33 cellular contexts compared by ENCODE assay signal in genomic region chr3:5758699-5759098, GRCh38.
"Had no signal": no experiment of that assay in that cellular context is flagged by ENCODE, and none has a peak within 500 bp of the region (broad histone marks: within the 10 kb centered on the region; RNA-seq: fewer than 3 reads in every experiment).

No MANE protein-coding gene starts in this region.

- H3K4me1 Mint-ChIP-seq: activated CD4-positive, alpha-beta T cell treated with anti-CD3 and anti-CD28 coated beads for 36 hours; activated CD4-positive, alpha-beta T cell treated with anti-CD3 and anti-CD28 coated beads, Interleukin-2, amount 10 ng/mL, durations not matched to agents 24 days and 14 days; activated CD8-positive, alpha-beta memory T cell treated with anti-CD3 and anti-CD28 coated beads, Interleukin-2, amount 10 ng/mL, durations not matched to agents 7 days and 5 days; activated naive CD4-positive, alpha-beta T cell treated with anti-CD3 and anti-CD28 coated beads, Interleukin-2, amount 50 U/mL, for 24 hours; activated naive CD8-positive, alpha-beta T cell treated with anti-CD3 and anti-CD28 coated beads for 36 hours; activated naive CD8-positive, alpha-beta T cell treated with anti-CD3 and anti-CD28 coated beads, Interleukin-2, amount 50 U/mL, for 24 hours; activated T-helper 17 cell treated with anti-CD3 and anti-CD28 coated beads, Interleukin-2, amount 50 U/mL, for 72 hours had no signal

- H3K4me3 Mint-ChIP-seq: activated CD4-positive, alpha-beta memory T cell treated with anti-CD3 and anti-CD28 coated beads for 36 hours; activated CD4-positive, alpha-beta T cell treated with anti-CD3 and anti-CD28 coated beads for 36 hours; activated CD4-positive, alpha-beta T cell treated with anti-CD3 and anti-CD28 coated beads, Interleukin-2, amount 10 ng/mL, durations not matched to agents 24 days and 14 days; activated CD8-positive, alpha-beta memory T cell treated with anti-CD3 and anti-CD28 coated beads, Interleukin-2, amount 10 ng/mL, durations not matched to agents 7 days and 5 days; activated CD8-positive, alpha-beta T cell treated with anti-CD3 and anti-CD28 coated beads, Interleukin-2, amount 10 ng/mL, durations not matched to agents 7 days and 5 days; activated naive CD4-positive, alpha-beta T cell treated with anti-CD3 and anti-CD28 coated beads for 36 hours; activated naive CD4-positive, alpha-beta T cell treated with anti-CD3 and anti-CD28 coated beads, Interleukin-2, amount 50 U/mL, for 24 hours; activated naive CD8-positive, alpha-beta T cell treated with anti-CD3 and anti-CD28 coated beads for 36 hours; activated naive CD8-positive, alpha-beta T cell treated with anti-CD3 and anti-CD28 coated beads, Interleukin-2, amount 50 U/mL, for 24 hours; activated T-helper 17 cell treated with anti-CD3 and anti-CD28 coated beads, Interleukin-2, amount 50 U/mL, for 72 hours had no signal

- H3K9me3 ChIP-seq: adrenal gland, body of pancreas, colonic mucosa, esophagus squamous epithelium, gastroesophageal sphincter, heart right ventricle had no signal

- H3K4me1 ChIP-seq: adrenal gland, body of pancreas, colonic mucosa, esophagus squamous epithelium, gastroesophageal sphincter, heart right ventricle had no signal

- FAIRE-seq: endometrium, endothelial cell of umbilical vein had no signal

- H3K36me3 Mint-ChIP-seq: activated CD4-positive, alpha-beta memory T cell treated with anti-CD3 and anti-CD28 coated beads for 36 hours; activated CD8-positive, alpha-beta memory T cell treated with anti-CD3 and anti-CD28 coated beads, Interleukin-2, amount 10 ng/mL, durations not matched to agents 7 days and 5 days; activated naive CD4-positive, alpha-beta T cell treated with anti-CD3 and anti-CD28 coated beads, Interleukin-2, amount 50 U/mL, for 24 hours; activated naive CD8-positive, alpha-beta T cell treated with anti-CD3 and anti-CD28 coated beads for 36 hours had no signal

- H3K4me3 ChIP-seq: adrenal gland, body of pancreas, cardiac muscle cell, colonic mucosa, esophagus squamous epithelium, gastroesophageal sphincter, heart right ventricle had no signal

- H3K9me3 Mint-ChIP-seq: activated CD4-positive, alpha-beta memory T cell treated with anti-CD3 and anti-CD28 coated beads for 36 hours; activated CD4-positive, alpha-beta T cell treated with anti-CD3 and anti-CD28 coated beads, Interleukin-2, amount 10 ng/mL, durations not matched to agents 24 days and 14 days; activated naive CD4-positive, alpha-beta T cell treated with anti-CD3 and anti-CD28 coated beads for 36 hours; activated naive CD4-positive, alpha-beta T cell treated with anti-CD3 and anti-CD28 coated beads, Interleukin-2, amount 50 U/mL, for 24 hours; activated naive CD8-positive, alpha-beta T cell treated with anti-CD3 and anti-CD28 coated beads for 36 hours; activated naive CD8-positive, alpha-beta T cell treated with anti-CD3 and anti-CD28 coated beads, Interleukin-2, amount 50 U/mL, for 24 hours; activated T-helper 17 cell treated with anti-CD3 and anti-CD28 coated beads, Interleukin-2, amount 50 U/mL, for 72 hours had no signal

- H3K27ac Mint-ChIP-seq: activated CD4-positive, alpha-beta memory T cell treated with anti-CD3 and anti-CD28 coated beads for 36 hours; activated CD4-positive, alpha-beta T cell treated with anti-CD3 and anti-CD28 coated beads for 36 hours; activated CD4-positive, alpha-beta T cell treated with anti-CD3 and anti-CD28 coated beads, Interleukin-2, amount 10 ng/mL, durations not matched to agents 24 days and 14 days; activated CD8-positive, alpha-beta memory T cell treated with anti-CD3 and anti-CD28 coated beads, Interleukin-2, amount 10 ng/mL, durations not matched to agents 7 days and 5 days; activated CD8-positive, alpha-beta T cell treated with anti-CD3 and anti-CD28 coated beads, Interleukin-2, amount 10 ng/mL, durations not matched to agents 7 days and 5 days; activated naive CD4-positive, alpha-beta T cell treated with anti-CD3 and anti-CD28 coated beads for 36 hours; activated naive CD4-positive, alpha-beta T cell treated with anti-CD3 and anti-CD28 coated beads, Interleukin-2, amount 50 U/mL, for 24 hours; activated naive CD8-positive, alpha-beta T cell treated with anti-CD3 and anti-CD28 coated beads for 36 hours; activated naive CD8-positive, alpha-beta T cell treated with anti-CD3 and anti-CD28 coated beads, Interleukin-2, amount 50 U/mL, for 24 hours; activated T-helper 17 cell treated with anti-CD3 and anti-CD28 coated beads, Interleukin-2, amount 50 U/mL, for 72 hours had no signal

- ATAC-seq: activated CD4-positive, alpha-beta T cell treated with anti-CD3 and anti-CD28 coated beads for 36 hours; activated CD8-positive, alpha-beta memory T cell treated with anti-CD3 and anti-CD28 coated beads, Interleukin-2, amount 10 ng/mL, durations not matched to agents 7 days and 5 days; activated CD8-positive, alpha-beta T cell treated with anti-CD3 and anti-CD28 coated beads, Interleukin-2, amount 10 ng/mL, durations not matched to agents 7 days and 5 days; activated naive CD8-positive, alpha-beta T cell treated with anti-CD3 and anti-CD28 coated beads, Interleukin-2, amount 50 U/mL, for 24 hours; activated T-helper 17 cell treated with anti-CD3 and anti-CD28 coated beads, Interleukin-2, amount 50 U/mL, for 72 hours; body of pancreas; gastroesophageal sphincter; heart right ventricle had no signal

- DNase-seq: activated CD4-positive, alpha-beta memory T cell treated with anti-CD3 and anti-CD28 coated beads for 36 hours; activated CD4-positive, alpha-beta T cell treated with anti-CD3 and anti-CD28 coated beads for 36 hours; activated CD4-positive, alpha-beta T cell treated with anti-CD3 and anti-CD28 coated beads, Interleukin-2, amount 10 ng/mL, durations not matched to agents 24 days and 14 days; activated CD4-positive, CD25-positive, alpha-beta regulatory T cell; activated CD4-positive, CD25-positive, alpha-beta regulatory T cell treated with anti-CD3 and anti-CD28 coated beads, Interleukin-2, amount 50 U/mL, for 72 hours; activated CD8-positive, alpha-beta memory T cell treated with anti-CD3 and anti-CD28 coated beads, Interleukin-2, amount 10 ng/mL, durations not matched to agents 7 days and 5 days; activated CD8-positive, alpha-beta memory T cell treated with anti-CD3 and anti-CD28 coated beads, Interleukin-2, amount 50 U/mL, for 4 hours; activated CD8-positive, alpha-beta T cell treated with anti-CD3 and anti-CD28 coated beads, Interleukin-2, amount 10 ng/mL, durations not matched to agents 7 days and 5 days; activated effector memory CD4-positive, alpha-beta T cell treated with Interleukin-2 at 50 U/mL for 16 hours; activated gamma-delta T cell treated with Interleukin-2 at 50 U/mL for 16 hours; activated naive CD4-positive, alpha-beta T cell treated with anti-CD3 and anti-CD28 coated beads for 36 hours; activated naive CD8-positive, alpha-beta T cell treated with anti-CD3 and anti-CD28 coated beads for 36 hours; activated naive CD8-positive, alpha-beta T cell treated with anti-CD3 and anti-CD28 coated beads, Interleukin-2, amount 50 U/mL, for 24 hours; activated T-cell treated with anti-CD3 and anti-CD28 coated beads, Interleukin-2, amount 50 U/mL, for 1 hour; adrenal gland; amygdala; aorta; body of pancreas; central memory CD4-positive, alpha-beta T cell; cerebellar nuclear complex; colonic mucosa; effector CD8-positive, alpha-beta T cell; esophagus squamous epithelium; foreskin melanocyte; heart right ventricle; T-helper 2 cell had no signal

- H3K27me3 Mint-ChIP-seq: activated CD4-positive, alpha-beta memory T cell treated with anti-CD3 and anti-CD28 coated beads for 36 hours; activated CD4-positive, alpha-beta T cell treated with anti-CD3 and anti-CD28 coated beads, Interleukin-2, amount 10 ng/mL, durations not matched to agents 24 days and 14 days; activated CD8-positive, alpha-beta memory T cell treated with anti-CD3 and anti-CD28 coated beads, Interleukin-2, amount 10 ng/mL, durations not matched to agents 7 days and 5 days; activated naive CD8-positive, alpha-beta T cell treated with anti-CD3 and anti-CD28 coated beads for 36 hours; activated naive CD8-positive, alpha-beta T cell treated with anti-CD3 and anti-CD28 coated beads, Interleukin-2, amount 50 U/mL, for 24 hours had no signal

- H3K27me3 ChIP-seq: adrenal gland, body of pancreas, cardiac muscle cell, colonic mucosa, esophagus squamous epithelium, gastroesophageal sphincter, heart right ventricle had no signal

- H3K36me3 ChIP-seq: adrenal gland, cardiac muscle cell, colonic mucosa, esophagus squamous epithelium, gastroesophageal sphincter, heart right ventricle had no signal

- H3K27ac ChIP-seq: adrenal gland, body of pancreas, cardiac muscle cell, colonic mucosa, epithelial cell of prostate, esophagus squamous epithelium, gastroesophageal sphincter, heart right ventricle had no signal
